Comparison of ENCODE assay signal across 1 cellular context in the genomic region with DNA sequence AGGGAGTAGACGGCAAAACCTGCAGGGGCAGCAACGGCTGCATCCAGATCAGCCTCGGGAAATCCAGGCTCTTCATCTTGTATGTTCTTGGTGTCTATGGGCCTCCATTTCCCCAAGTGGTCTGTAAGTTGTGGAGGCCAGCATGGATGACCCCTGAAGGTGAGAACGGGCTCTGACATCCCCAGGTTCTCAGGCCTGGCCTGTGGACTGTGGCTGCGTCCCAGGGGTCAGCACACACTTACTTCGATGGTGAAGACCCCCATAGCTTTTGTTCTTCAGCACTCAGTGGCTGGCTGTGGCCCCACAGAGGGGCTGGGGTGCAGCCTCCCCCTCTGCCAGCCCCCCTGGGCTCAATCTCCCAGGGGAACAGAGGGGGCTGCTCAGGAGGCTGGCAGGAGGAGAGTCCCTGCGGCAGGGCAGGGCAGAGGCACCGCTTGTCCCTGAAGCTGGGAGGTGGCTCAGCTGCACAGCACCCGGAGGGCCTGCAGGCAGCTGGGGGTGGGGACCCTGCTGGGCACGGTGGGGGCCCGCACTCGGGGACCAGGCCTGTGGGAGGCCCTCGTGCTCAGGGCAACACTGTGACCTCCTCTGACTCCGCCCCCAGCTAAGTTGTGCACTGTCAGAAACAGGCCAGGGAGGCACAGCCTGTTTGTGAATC.
TF ChIP-seq lines count a peak whose summit lies in the region.

No MANE protein-coding gene starts in this region.

TF ChIP-seq in HepG2, 621 proteins besides CTCF, POLR2A, EP300 and RAD21 (continued from another document and continues in another):
- TF ChIP-seq PRDM15 (CRISPR knock-in tag; IDR thresholded peaks at IDR 0.05), result no peak
- TF ChIP-seq NONO (IDR thresholded peaks at IDR 0.05), result no peak
- no peak for TF ChIP-seq NONO (CRISPR knock-in tag; conservative IDR thresholded peaks at IDR 0.05)
- no peak for TF ChIP-seq KLF12 (CRISPR knock-in tag; IDR thresholded peaks at IDR 0.05; ENCODE audit: borderline replicate concordance)
- TF ChIP-seq, protein P1, sequence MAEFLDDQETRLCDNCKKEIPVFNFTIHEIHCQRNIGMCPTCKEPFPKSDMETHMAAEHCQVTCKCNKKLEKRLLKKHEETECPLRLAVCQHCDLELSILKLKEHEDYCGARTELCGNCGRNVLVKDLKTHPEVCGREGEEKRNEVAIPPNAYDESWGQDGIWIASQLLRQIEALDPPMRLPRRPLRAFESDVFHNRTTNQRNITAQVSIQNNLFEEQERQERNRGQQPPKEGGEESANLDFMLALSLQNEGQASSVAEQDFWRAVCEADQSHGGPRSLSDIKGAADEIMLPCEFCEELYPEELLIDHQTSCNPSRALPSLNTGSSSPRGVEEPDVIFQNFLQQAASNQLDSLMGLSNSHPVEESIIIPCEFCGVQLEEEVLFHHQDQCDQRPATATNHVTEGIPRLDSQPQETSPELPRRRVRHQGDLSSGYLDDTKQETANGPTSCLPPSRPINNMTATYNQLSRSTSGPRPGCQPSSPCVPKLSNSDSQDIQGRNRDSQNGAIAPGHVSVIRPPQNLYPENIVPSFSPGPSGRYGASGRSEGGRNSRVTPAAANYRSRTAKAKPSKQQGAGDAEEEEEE (CRISPR knock-in tag; IDR thresholded peaks at IDR 0.05; ENCODE audit: borderline replicate concordance), result no peak
- no peak for TF ChIP-seq ZNF3 (CRISPR knock-in tag; IDR thresholded peaks at IDR 0.05)
- TF ChIP-seq ZNF672 (CRISPR knock-in tag; IDR thresholded peaks at IDR 0.05), result no peak
- TF ChIP-seq, protein P2, sequence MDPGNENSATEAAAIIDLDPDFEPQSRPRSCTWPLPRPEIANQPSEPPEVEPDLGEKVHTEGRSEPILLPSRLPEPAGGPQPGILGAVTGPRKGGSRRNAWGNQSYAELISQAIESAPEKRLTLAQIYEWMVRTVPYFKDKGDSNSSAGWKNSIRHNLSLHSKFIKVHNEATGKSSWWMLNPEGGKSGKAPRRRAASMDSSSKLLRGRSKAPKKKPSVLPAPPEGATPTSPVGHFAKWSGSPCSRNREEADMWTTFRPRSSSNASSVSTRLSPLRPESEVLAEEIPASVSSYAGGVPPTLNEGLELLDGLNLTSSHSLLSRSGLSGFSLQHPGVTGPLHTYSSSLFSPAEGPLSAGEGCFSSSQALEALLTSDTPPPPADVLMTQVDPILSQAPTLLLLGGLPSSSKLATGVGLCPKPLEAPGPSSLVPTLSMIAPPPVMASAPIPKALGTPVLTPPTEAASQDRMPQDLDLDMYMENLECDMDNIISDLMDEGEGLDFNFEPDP (CRISPR knock-in tag; conservative IDR thresholded peaks at IDR 0.05), result 0 out of 2 replicates have a peak, but pooled peaks have one; percentile 77
- TF ChIP-seq, protein P3, sequence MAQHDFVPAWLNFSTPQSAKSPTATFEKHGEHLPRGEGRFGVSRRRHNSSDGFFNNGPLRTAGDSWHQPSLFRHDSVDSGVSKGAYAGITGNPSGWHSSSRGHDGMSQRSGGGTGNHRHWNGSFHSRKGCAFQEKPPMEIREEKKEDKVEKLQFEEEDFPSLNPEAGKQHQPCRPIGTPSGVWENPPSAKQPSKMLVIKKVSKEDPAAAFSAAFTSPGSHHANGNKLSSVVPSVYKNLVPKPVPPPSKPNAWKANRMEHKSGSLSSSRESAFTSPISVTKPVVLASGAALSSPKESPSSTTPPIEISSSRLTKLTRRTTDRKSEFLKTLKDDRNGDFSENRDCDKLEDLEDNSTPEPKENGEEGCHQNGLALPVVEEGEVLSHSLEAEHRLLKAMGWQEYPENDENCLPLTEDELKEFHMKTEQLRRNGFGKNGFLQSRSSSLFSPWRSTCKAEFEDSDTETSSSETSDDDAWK (CRISPR knock-in tag; IDR thresholded peaks at IDR 0.05), result no peak
- no peak for TF ChIP-seq NPAS2 (CRISPR knock-in tag; IDR thresholded peaks at IDR 0.05; ENCODE audit: borderline replicate concordance)
- TF ChIP-seq POGZ (CRISPR knock-in tag; IDR thresholded peaks at IDR 0.05), result no peak
- TF ChIP-seq ZNF446 (CRISPR knock-in tag; IDR thresholded peaks at IDR 0.05), result 0 out of 2 replicates have a peak, but pooled peaks have one; percentile 43
- no peak for TF ChIP-seq FOXA3 (CRISPR knock-in tag; IDR thresholded peaks at IDR 0.05)
- no peak for TF ChIP-seq RBM22 (optimal IDR thresholded peaks at IDR 0.05; ENCODE audit: low read length)
- no peak for TF ChIP-seq MYNN (CRISPR knock-in tag; IDR thresholded peaks at IDR 0.05; ENCODE audit: low read depth)
- TF ChIP-seq PLSCR1 (CRISPR knock-in tag; IDR thresholded peaks at IDR 0.05; ENCODE audit: borderline replicate concordance), result no peak
- TF ChIP-seq, protein P4, sequence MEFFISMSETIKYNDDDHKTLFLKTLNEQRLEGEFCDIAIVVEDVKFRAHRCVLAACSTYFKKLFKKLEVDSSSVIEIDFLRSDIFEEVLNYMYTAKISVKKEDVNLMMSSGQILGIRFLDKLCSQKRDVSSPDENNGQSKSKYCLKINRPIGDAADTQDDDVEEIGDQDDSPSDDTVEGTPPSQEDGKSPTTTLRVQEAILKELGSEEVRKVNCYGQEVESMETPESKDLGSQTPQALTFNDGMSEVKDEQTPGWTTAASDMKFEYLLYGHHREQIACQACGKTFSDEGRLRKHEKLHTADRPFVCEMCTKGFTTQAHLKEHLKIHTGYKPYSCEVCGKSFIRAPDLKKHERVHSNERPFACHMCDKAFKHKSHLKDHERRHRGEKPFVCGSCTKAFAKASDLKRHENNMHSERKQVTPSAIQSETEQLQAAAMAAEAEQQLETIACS (CRISPR knock-in tag; IDR thresholded peaks at IDR 0.05), result no peak
- 0 out of 2 replicates have a peak, but pooled peaks have one; percentile 49 for TF ChIP-seq ARNT2 (CRISPR knock-in tag; IDR thresholded peaks at IDR 0.05; ENCODE audit: low read depth)
- TF ChIP-seq, protein P5, sequence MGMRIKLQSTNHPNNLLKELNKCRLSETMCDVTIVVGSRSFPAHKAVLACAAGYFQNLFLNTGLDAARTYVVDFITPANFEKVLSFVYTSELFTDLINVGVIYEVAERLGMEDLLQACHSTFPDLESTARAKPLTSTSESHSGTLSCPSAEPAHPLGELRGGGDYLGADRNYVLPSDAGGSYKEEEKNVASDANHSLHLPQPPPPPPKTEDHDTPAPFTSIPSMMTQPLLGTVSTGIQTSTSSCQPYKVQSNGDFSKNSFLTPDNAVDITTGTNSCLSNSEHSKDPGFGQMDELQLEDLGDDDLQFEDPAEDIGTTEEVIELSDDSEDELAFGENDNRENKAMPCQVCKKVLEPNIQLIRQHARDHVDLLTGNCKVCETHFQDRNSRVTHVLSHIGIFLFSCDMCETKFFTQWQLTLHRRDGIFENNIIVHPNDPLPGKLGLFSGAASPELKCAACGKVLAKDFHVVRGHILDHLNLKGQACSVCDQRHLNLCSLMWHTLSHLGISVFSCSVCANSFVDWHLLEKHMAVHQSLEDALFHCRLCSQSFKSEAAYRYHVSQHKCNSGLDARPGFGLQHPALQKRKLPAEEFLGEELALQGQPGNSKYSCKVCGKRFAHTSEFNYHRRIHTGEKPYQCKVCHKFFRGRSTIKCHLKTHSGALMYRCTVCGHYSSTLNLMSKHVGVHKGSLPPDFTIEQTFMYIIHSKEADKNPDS (CRISPR knock-in tag; IDR thresholded peaks at IDR 0.05), result no peak
- no peak for TF ChIP-seq NR1H2 (CRISPR knock-in tag; IDR thresholded peaks at IDR 0.05; ENCODE audit: borderline replicate concordance, low read depth)
- no peak for TF ChIP-seq HNF4G (IDR thresholded peaks at IDR 0.05; ENCODE audit: borderline replicate concordance, low read depth, low read length)
- TF ChIP-seq HNF4G (CRISPR knock-in tag; IDR thresholded peaks at IDR 0.05; ENCODE audit: borderline replicate concordance, low read depth), result no peak
- TF ChIP-seq SP4 (CRISPR knock-in tag; IDR thresholded peaks at IDR 0.05), result no peak
- TF ChIP-seq CERS6 (CRISPR knock-in tag; IDR thresholded peaks at IDR 0.05), result no peak
- TF ChIP-seq DMAP1 (CRISPR knock-in tag; IDR thresholded peaks at IDR 0.05), result no peak
- TF ChIP-seq HHEX (CRISPR knock-in tag; IDR thresholded peaks at IDR 0.05), result no peak
- TF ChIP-seq ZNF570 (CRISPR knock-in tag; IDR thresholded peaks at IDR 0.05; ENCODE audit: borderline replicate concordance), result no peak
- no peak for TF ChIP-seq KDM4B (CRISPR knock-in tag; IDR thresholded peaks at IDR 0.05)
- TF ChIP-seq NCOA1 (CRISPR knock-in tag; IDR thresholded peaks at IDR 0.05), result no peak
- TF ChIP-seq ZFX (CRISPR knock-in tag; IDR thresholded peaks at IDR 0.05; ENCODE audit: low read depth), result peak; percentile 76
- no peak for TF ChIP-seq NRL (CRISPR knock-in tag; IDR thresholded peaks at IDR 0.05; ENCODE audit: borderline replicate concordance)
- TF ChIP-seq ZNF670 (CRISPR knock-in tag; IDR thresholded peaks at IDR 0.05; ENCODE audit: borderline replicate concordance), result no peak
- TF ChIP-seq, protein P6, sequence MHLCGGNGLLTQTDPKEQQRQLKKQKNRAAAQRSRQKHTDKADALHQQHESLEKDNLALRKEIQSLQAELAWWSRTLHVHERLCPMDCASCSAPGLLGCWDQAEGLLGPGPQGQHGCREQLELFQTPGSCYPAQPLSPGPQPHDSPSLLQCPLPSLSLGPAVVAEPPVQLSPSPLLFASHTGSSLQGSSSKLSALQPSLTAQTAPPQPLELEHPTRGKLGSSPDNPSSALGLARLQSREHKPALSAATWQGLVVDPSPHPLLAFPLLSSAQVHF (CRISPR knock-in tag; IDR thresholded peaks at IDR 0.05), result no peak
- TF ChIP-seq ZSCAN25 (CRISPR knock-in tag; IDR thresholded peaks at IDR 0.05), result no peak
- no peak for TF ChIP-seq NFE2L1 (CRISPR knock-in tag; IDR thresholded peaks at IDR 0.05; ENCODE audit: borderline replicate concordance)
- TF ChIP-seq, protein P7, sequence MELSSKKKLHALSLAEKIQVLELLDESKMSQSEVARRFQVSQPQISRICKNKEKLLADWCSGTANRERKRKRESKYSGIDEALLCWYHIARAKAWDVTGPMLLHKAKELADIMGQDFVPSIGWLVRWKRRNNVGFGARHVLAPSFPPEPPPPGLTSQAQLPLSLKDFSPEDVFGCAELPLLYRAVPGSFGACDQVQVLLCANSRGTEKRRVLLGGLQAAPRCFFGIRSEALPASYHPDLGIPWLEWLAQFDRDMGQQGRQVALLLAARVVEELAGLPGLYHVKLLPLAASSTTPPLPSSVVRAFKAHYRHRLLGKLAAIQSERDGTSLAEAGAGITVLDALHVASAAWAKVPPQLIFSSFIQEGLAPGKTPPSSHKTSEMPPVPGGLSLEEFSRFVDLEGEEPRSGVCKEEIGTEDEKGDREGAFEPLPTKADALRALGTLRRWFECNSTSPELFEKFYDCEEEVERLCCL (CRISPR knock-in tag; IDR thresholded peaks at IDR 0.05; ENCODE audit: borderline replicate concordance), result no peak
- TF ChIP-seq ZNF619 (CRISPR knock-in tag; IDR thresholded peaks at IDR 0.05), result no peak
- no peak for TF ChIP-seq ZFP36L2 (CRISPR knock-in tag; IDR thresholded peaks at IDR 0.05)
- TF ChIP-seq ZNF205 (CRISPR knock-in tag; IDR thresholded peaks at IDR 0.05), result no peak
- TF ChIP-seq MEIS1 (CRISPR knock-in tag; IDR thresholded peaks at IDR 0.05; ENCODE audit: borderline replicate concordance), result no peak
- no peak for TF ChIP-seq ZNF232 (CRISPR knock-in tag; IDR thresholded peaks at IDR 0.05; ENCODE audit: borderline replicate concordance)
- no peak for TF ChIP-seq SMAD1 (CRISPR knock-in tag; IDR thresholded peaks at IDR 0.05; ENCODE audit: borderline replicate concordance, low read depth)
- TF ChIP-seq ZNF138 (CRISPR knock-in tag; IDR thresholded peaks at IDR 0.05; ENCODE audit: low read depth), result no peak
- no peak for TF ChIP-seq ZFP82 (CRISPR knock-in tag; IDR thresholded peaks at IDR 0.05; ENCODE audit: borderline replicate concordance)
- TF ChIP-seq GTF2F1 (IDR thresholded peaks at IDR 0.05; ENCODE audit: low read length), result no peak
